ENCODE assay signal across 8 cellular contexts in the genomic region with DNA sequence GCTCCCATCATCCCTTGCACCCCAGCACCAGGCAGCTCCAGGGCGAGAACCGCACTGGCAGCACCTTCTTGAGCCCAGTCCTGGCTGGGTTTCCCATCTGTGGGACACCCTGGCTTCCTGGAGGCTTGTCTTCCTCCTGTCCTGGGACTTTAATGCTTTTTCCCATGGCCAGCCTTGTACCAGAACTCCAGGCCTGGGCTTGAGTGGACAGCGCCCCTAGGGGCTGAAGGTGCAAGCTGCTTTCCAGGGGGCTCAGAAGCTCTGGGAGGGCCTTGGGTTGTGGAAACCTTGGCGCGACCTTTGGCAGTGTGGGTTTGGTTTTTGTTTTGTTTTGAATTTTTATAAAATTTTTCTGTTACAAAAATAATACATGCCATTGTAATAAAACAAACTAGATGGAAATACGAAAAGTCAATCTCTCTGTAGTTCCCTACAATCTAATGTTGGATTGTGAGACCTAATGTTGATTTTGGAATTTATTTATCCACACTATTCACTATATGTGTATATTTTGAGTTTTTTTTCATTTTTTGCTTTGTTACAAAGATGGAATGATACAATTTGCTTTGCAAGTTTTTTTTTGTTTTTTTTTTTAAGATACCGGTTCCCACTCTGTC. TPM values are rescaled to one million over a fixed set of nuclear protein-coding genes. Genes with fewer than 3 reads are reported as not detected.
DNase-seq lines count a peak whose midpoint lies in the region; ATAC-seq, FAIRE-seq and TF ChIP-seq lines count a peak whose summit lies in the region.

No MANE protein-coding gene starts in this region.

- H3K36me3 Mint-ChIP-seq in activated naive CD4-positive, alpha-beta T cell treated with anti-CD3 and anti-CD28 coated beads, Interleukin-2, amount 10 ng/mL, durations not matched to agents 7 days and 5 days = no peaks in the 10 kb centered on the region

- H3K4me1 Mint-ChIP-seq in activated naive CD4-positive, alpha-beta T cell treated with anti-CD3 and anti-CD28 coated beads, Interleukin-2, amount 10 ng/mL, durations not matched to agents 7 days and 5 days = no peaks in the 10 kb centered on the region

- H3K4me3 Mint-ChIP-seq in activated naive CD4-positive, alpha-beta T cell treated with anti-CD3 and anti-CD28 coated beads, Interleukin-2, amount 10 ng/mL, durations not matched to agents 7 days and 5 days = no peak overlapping the region

- H3K27ac Mint-ChIP-seq in activated naive CD4-positive, alpha-beta T cell treated with anti-CD3 and anti-CD28 coated beads, Interleukin-2, amount 10 ng/mL, durations not matched to agents 7 days and 5 days = no peak overlapping the region

- peak; percentile 74 for FAIRE-seq in GM12891 (lab: Jason Lieb, UNC)

- DNase-seq in AG09309 (ENCODE audit: low read depth) (no peak), GM12891 (ENCODE audit: insufficient read length, low spot score) (peak; percentile 53), OCI-M1 (lab: John Stamatoyannopoulos, UW) (peak; percentile 68), hepatic stellate cell (ENCODE audit: low spot score) (peak; percentile 69), OCI-M2 (lab: John Stamatoyannopoulos, UW; ENCODE audit: unreplicated experiment) (no peak)
- peak; percentile 60 for DNase-seq in activated naive CD4-positive, alpha-beta T cell treated with anti-CD3 and anti-CD28 coated beads, Interleukin-2, amount 10 ng/mL, durations not matched to agents 7 days and 5 days
- peak; percentile 50 for DNase-seq in stimulated activated CD4-positive, alpha-beta T cell treated with anti-CD3 and anti-CD28 coated beads, Interleukin-2, amount 100 ng/mL, for 48 hours

- peaks cover 13% of the 10 kb centered on the region for H3K27me3 Mint-ChIP-seq in activated naive CD4-positive, alpha-beta T cell treated with anti-CD3 and anti-CD28 coated beads, Interleukin-2, amount 10 ng/mL, durations not matched to agents 7 days and 5 days

- ATAC-seq in GM19324 (IDR thresholded peaks at IDR 0.05; ENCODE audit: low FRiP score, unreplicated experiment) = no peak

- peak; percentile 91 for TF ChIP-seq CTCF in AG09309 (IDR thresholded peaks at IDR 0.05; ENCODE audit: control insufficient read depth, insufficient read depth, low read depth, low read length, missing control alignments)

- H3K4me3 ChIP-seq in AG09309 (ENCODE audit: control insufficient read depth, low read depth, low read length) = no peak overlapping the region

- no peak for TF ChIP-seq POLR2A in GM12891 (IDR thresholded peaks at IDR 0.05; ENCODE audit: low read depth, low read length)

- no peaks in the 10 kb centered on the region for H3K9me3 Mint-ChIP-seq in activated naive CD4-positive, alpha-beta T cell treated with anti-CD3 and anti-CD28 coated beads, Interleukin-2, amount 10 ng/mL, durations not matched to agents 7 days and 5 days

- CTCF ChIA-PET in activated naive CD4-positive, alpha-beta T cell treated with anti-CD3 and anti-CD28 coated beads, Interleukin-2, amount 10 ng/mL, durations not matched to agents 7 days and 5 days (lab: Charles Lee) = interaction anchor here (0.6 to 1.8 kb wide), 12 partner anchors 10 to 1551 kb away, joined by 3 to 6 read pairs (median 4); no protein-coding TSS in a partner anchor

TF ChIP-seq in GM12891, 5 proteins besides CTCF, POLR2A, EP300 and RAD21:
- TF ChIP-seq POLR2AphosphoS5 (IDR thresholded peaks at IDR 0.05; ENCODE audit: low read depth, low read length) = no peak
- no peak for TF ChIP-seq TAF1 (IDR thresholded peaks at IDR 0.05; ENCODE audit: low read depth, low read length)
- no peak for TF ChIP-seq POU2F2 (IDR thresholded peaks at IDR 0.05; ENCODE audit: low read depth, low read length)

RNA-seq across cellular contexts. Expression of a gene that starts 33.8 kb away (rescaled TPM):
- 6,058 TPM for polyA plus RNA-seq in GM12891 (2012; ENCODE audit: low read depth, missing spikeins)

Comparison
In these comparisons a context has a peak if more than half of its experiments do, and no peak if none do; other contexts are left out.
1. DNase-seq: peak in GM12891 (single experiment), OCI-M1 (single experiment), activated naive CD4-positive, alpha-beta T cell treated with anti-CD3 and anti-CD28 coated beads, Interleukin-2, amount 10 ng/mL, durations not matched to agents 7 days and 5 days (single experiment), hepatic stellate cell (single experiment) and stimulated activated CD4-positive, alpha-beta T cell treated with anti-CD3 and anti-CD28 coated beads, Interleukin-2, amount 100 ng/mL, for 48 hours (2 of 2); none in AG09309 (single experiment) and OCI-M2 (single experiment).